30 cellular contexts compared by ENCODE assay signal in the genomic region with DNA sequence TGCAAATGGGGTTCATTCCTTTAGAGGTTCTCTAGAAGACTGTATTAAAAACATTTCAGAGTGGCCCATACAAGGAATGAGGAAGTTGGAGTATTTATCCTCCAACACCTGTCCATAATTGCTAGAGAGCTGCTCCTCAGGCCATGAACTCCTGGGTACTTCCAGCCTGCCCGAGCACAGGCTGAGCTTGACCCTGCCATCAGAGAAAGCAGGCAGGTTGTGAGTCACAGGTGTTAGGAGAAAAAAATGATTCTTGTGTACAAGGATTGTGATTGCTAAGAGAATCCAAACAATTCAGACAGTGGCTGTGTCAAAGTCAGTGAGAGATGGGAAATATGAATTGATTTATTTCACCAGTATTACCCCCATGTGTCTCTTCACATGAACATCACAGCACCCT.
"Had no signal": no experiment of that assay in that cellular context is flagged by ENCODE, and none has a peak within 500 bp of the region (broad histone marks: within the 10 kb centered on the region; RNA-seq: fewer than 3 reads in every experiment).

No MANE protein-coding gene starts in this region.

- H3K36me3 ChIP-seq: ascending aorta, cardiac muscle cell, MG63, Peyer's patch had no signal

- H3K27me3 ChIP-seq: ascending aorta, body of pancreas, cardiac muscle cell, MG63, Peyer's patch had no signal

- H3K36me3 Mint-ChIP-seq: T-cell had no signal

- H3K9me3 ChIP-seq: body of pancreas, MG63, Peyer's patch had no signal

- H3K4me1 Mint-ChIP-seq: activated B cell treated with CpG ODN at 0.5 μM for 24 hours, T-cell had no signal

- DNase-seq: activated B cell treated with CpG ODN at 0.5 μM for 24 hours; activated CD4-positive, alpha-beta memory T cell treated with anti-CD3 and anti-CD28 coated beads for 36 hours; activated CD4-positive, alpha-beta T cell treated with anti-CD3 and anti-CD28 coated beads for 1 hour; activated CD4-positive, alpha-beta T cell treated with anti-CD3 and anti-CD28 coated beads, Interleukin-2, amount 10 ng/mL, durations not matched to agents 7 days and 5 days; activated CD8-positive, alpha-beta memory T cell treated with anti-CD3 and anti-CD28 coated beads for 24 hours; activated effector memory CD4-positive, alpha-beta T cell treated with anti-CD3 and anti-CD28 coated beads, Interleukin-2, amount 50 U/mL, for 16 hours; activated naive CD4-positive, alpha-beta T cell treated with Interleukin-2 at 50 U/mL for 16 hours; activated naive CD8-positive, alpha-beta T cell treated with anti-CD3 and anti-CD28 coated beads, Interleukin-2, amount 50 U/mL, for 24 hours; activated T-cell treated with anti-CD3 and anti-CD28 coated beads, Interleukin-2, amount 50 U/mL, for 4 hours; amniotic stem cell; body of pancreas; KG1; MG63; MV-4-11; NCI-H1105; NCI-H1436; NCI-H187 treated with DMSO at 0.1 percent for 48 hours; NCI-H2081 treated with DMSO at 0.1 percent for 48 hours; NCI-H446 treated with DMSO at 0.1 percent for 48 hours; NCI-H524 treated with DMSO at 0.1 percent for 48 hours; NCI-H82; NK-92 treated with Interleukin-12 subunit alpha and Interleukin-12 subunit beta, amount 100 ng/mL, for 24 hours; OCI-M1; Peyer's patch; SHP77; T-cell; T-helper 2 cell; T1000 had no signal

- H3K27me3 Mint-ChIP-seq: activated CD4-positive, alpha-beta memory T cell treated with anti-CD3 and anti-CD28 coated beads for 36 hours; activated CD4-positive, alpha-beta T cell treated with anti-CD3 and anti-CD28 coated beads, Interleukin-2, amount 10 ng/mL, durations not matched to agents 7 days and 5 days had no signal

- H3K4me1 ChIP-seq: ascending aorta, body of pancreas, Peyer's patch had no signal

- H3K4me3 Mint-ChIP-seq: activated B cell treated with CpG ODN at 0.5 μM for 24 hours; activated CD4-positive, alpha-beta memory T cell treated with anti-CD3 and anti-CD28 coated beads for 36 hours; activated CD4-positive, alpha-beta T cell treated with anti-CD3 and anti-CD28 coated beads, Interleukin-2, amount 10 ng/mL, durations not matched to agents 7 days and 5 days; activated naive CD8-positive, alpha-beta T cell treated with anti-CD3 and anti-CD28 coated beads, Interleukin-2, amount 50 U/mL, for 24 hours; activated T-cell treated with anti-CD3 and anti-CD28 coated beads, Interleukin-2, amount 50 U/mL, for 4 hours; T-cell had no signal

- H3K4me3 ChIP-seq: ascending aorta, body of pancreas, cardiac muscle cell, MG63, Peyer's patch had no signal

- H3K27ac Mint-ChIP-seq: activated B cell treated with CpG ODN at 0.5 μM for 24 hours; activated CD4-positive, alpha-beta memory T cell treated with anti-CD3 and anti-CD28 coated beads for 36 hours; activated CD4-positive, alpha-beta T cell treated with anti-CD3 and anti-CD28 coated beads, Interleukin-2, amount 10 ng/mL, durations not matched to agents 7 days and 5 days; activated naive CD8-positive, alpha-beta T cell treated with anti-CD3 and anti-CD28 coated beads, Interleukin-2, amount 50 U/mL, for 24 hours; T-cell had no signal

- H3K27ac ChIP-seq: ascending aorta, body of pancreas, cardiac muscle cell, Peyer's patch had no signal
